ENCODE assay signal across 17 cellular contexts in genomic region chr7:88339195-88339922, GRCh38. TPM values are rescaled to one million over a fixed set of nuclear protein-coding genes. Genes with fewer than 3 reads are reported as not detected.
DNase-seq lines count a peak whose midpoint lies in the region; ATAC-seq and TF ChIP-seq lines count a peak whose summit lies in the region.
"Had no signal": no experiment of that assay in that cellular context is flagged by ENCODE, and none has a peak within 500 bp of the region (broad histone marks: within the 10 kb centered on the region; RNA-seq: fewer than 3 reads in every experiment).

No MANE protein-coding gene starts in this region.

- H3K36me3 ChIP-seq in colonic mucosa, result no peaks in the 10 kb centered on the region
- H3K36me3 ChIP-seq: BE2C had no signal

- intact Hi-C loops in sciatic nerve (cut with DNase I), result no loop called here
- intact Hi-C loops in colonic mucosa (cut with DNase I), result no loop called here

- DNase-seq in Caki2 (ENCODE audit: low read depth), result peak; percentile 21
- peak; percentile 8 for DNase-seq in Daoy (ENCODE audit: low read depth)
- DNase-seq in fibroblast of mammary gland (ENCODE audit: low read depth), result peak; percentile 60
- no peak for DNase-seq in sciatic nerve (ENCODE audit: low spot score)
- no peak for DNase-seq in colonic mucosa
- no peak for DNase-seq in stimulated activated CD4-positive, alpha-beta T cell treated with anti-CD3 and anti-CD28 coated beads, Interleukin-2, amount 100 ng/mL, for 48 hours
- no peak for DNase-seq in NCI-H1694 (lab: John Stamatoyannopoulos, UW)
- DNase-seq: BE2C; CD4-positive, alpha-beta memory T cell; DMS79 treated with DMSO at 0.1 percent for 48 hours; GF-D8; KG1; NCI-H1417 treated with DMSO at 0.1 percent for 48 hours; NCI-H2029 treated with DMSO at 0.1 percent for 48 hours; NCI-H510A treated with DMSO at 0.1 percent for 48 hours; NCI-H82; PC-3 had no signal

- H3K9me3 ChIP-seq in colonic mucosa, result no peaks in the 10 kb centered on the region
- H3K9me3 ChIP-seq: BE2C had no signal

- no peak for TF ChIP-seq CTCF in fibroblast of mammary gland (conservative IDR thresholded peaks at IDR 0.05; ENCODE audit: control insufficient read depth, insufficient read depth, low read depth, low read length)
- no peak for TF ChIP-seq CTCF in colonic mucosa (IDR thresholded peaks at IDR 0.05)

- no peaks in the 10 kb centered on the region for H3K27me3 ChIP-seq in colonic mucosa

- H3K9ac ChIP-seq in colonic mucosa (ENCODE audit: low read depth in 2 of 2, low read length in 2 of 2), result no peak overlapping the region

- no peaks in the 10 kb centered on the region for H3K4me1 ChIP-seq in colonic mucosa
- H3K4me1 ChIP-seq: BE2C had no signal

- in situ Hi-C loops in Caki2 (cut with HindIII; ENCODE audit: low pct_unique_long_range_greater_than_20kb, low sequenced_read_pairs), result no loop called here

- H3K4me3 ChIP-seq in fibroblast of mammary gland (ENCODE audit: control insufficient read depth, low read depth, low read length), result no peak overlapping the region
- H3K4me3 ChIP-seq in colonic mucosa, result no peak overlapping the region

- ATAC-seq in sciatic nerve, result peak; percentile 74
- ATAC-seq: PC-3 had no signal

- H3K27ac ChIP-seq in colonic mucosa, result no peak overlapping the region

RNA-seq across cellular contexts. Expression of gene STEAP4, which starts 32.7 kb away (rescaled TPM):
- not detected in 2 replicates for total RNA-seq in Caki2 (2014; rRNA removed; shearing (Covaris generic); ENCODE audit: low replicate concordance)
- not detected in 2 replicates for total RNA-seq in Daoy (2014; rRNA removed; shearing (Covaris generic))
- total RNA-seq in sciatic nerve, result 189 TPM
- 1 to 10 TPM; 3.1 to 3.5 TPM for total RNA-seq in colonic mucosa
- total RNA-seq: CD4-positive, alpha-beta memory T cell had no signal

Comparison
In these comparisons a context has a peak if more than half of its experiments do, and no peak if none do; other contexts are left out.
1. DNase-seq: peak in Caki2 (single experiment), Daoy (single experiment) and fibroblast of mammary gland (single experiment); none in sciatic nerve (single experiment), colonic mucosa (single experiment), stimulated activated CD4-positive, alpha-beta T cell treated with anti-CD3 and anti-CD28 coated beads, Interleukin-2, amount 100 ng/mL, for 48 hours (0 of 2) and NCI-H1694 (single experiment).
2. RNA of gene STEAP4, which starts 32.7 kb away (total RNA-seq): 189 TPM in sciatic nerve (single experiment); 3.1 to 3.5 TPM in colonic mucosa, not detected in Caki2 and not detected in Daoy; every median in the first group is over 10 times any median in the second.